8 cellular contexts compared by ENCODE assay signal in genomic region chr15:75758071-75758872, GRCh38. TPM values are rescaled to one million over a fixed set of nuclear protein-coding genes. Genes with fewer than 3 reads are reported as not detected.
DNase-seq lines count a peak whose midpoint lies in the region; ATAC-seq and TF ChIP-seq lines count a peak whose summit lies in the region.

No MANE protein-coding gene starts in this region.

- H3K27ac ChIP-seq in SK-N-MC (no peak overlapping the region), thyroid gland (peak overlapping the region; percentile 16 to 64 (median 53))

- peak in 2 of 6 experiments; percentile 29 to 48 for TF ChIP-seq CTCF in thyroid gland (IDR thresholded peaks at IDR 0.05)

- DNase-seq in DMS 273 treated with DMSO at 0.1 percent for 48 hours (lab: John Stamatoyannopoulos, UW) (peak; percentile 70), M059J (ENCODE audit: low read depth) (peak; percentile 90), SK-N-MC (ENCODE audit: low read depth, low spot score) (no peak), glomerular visceral epithelial cell (ENCODE audit: extremely low spot score) (peak; percentile 89), occipital lobe (lab: John Stamatoyannopoulos, UW) (peak; percentile 84), thyroid gland (peak; percentile 92)
- DNase-seq in activated naive CD4-positive, alpha-beta T cell treated with anti-CD3 and anti-CD28 coated beads, Interleukin-2, amount 50 U/mL, for 72 hours (ENCODE audit: low spot score in 2 of 2) = peak; percentile 69 to 85

- H3K4me3 ChIP-seq in SK-N-MC (peak overlapping the region; percentile 55), thyroid gland (replicated peaks in 1 of 3) (peak overlapping the region; percentile 1 to 51 (median 43))

- H3K4me1 ChIP-seq in thyroid gland = peaks cover 6 to 8% of the 10 kb centered on the region in 2 donors

- intact Hi-C loops in thyroid gland (cut with DNase I) = no loop called here

- peak overlapping the region; percentile 20 for H3K9ac ChIP-seq in SK-N-MC (ENCODE audit: insufficient read length)

- peak; percentile 81 for ATAC-seq in GM21717 (IDR thresholded peaks at IDR 0.05; ENCODE audit: unreplicated experiment)
- peak; percentile 91 to 94 for ATAC-seq in activated naive CD4-positive, alpha-beta T cell treated with anti-CD3 and anti-CD28 coated beads, Interleukin-2, amount 50 U/mL, for 72 hours

- peak in 1 of 2 donors; percentile 40 for TF ChIP-seq POLR2A in thyroid gland (IDR thresholded peaks at IDR 0.05)

- H3K9me3 Mint-ChIP-seq in activated naive CD4-positive, alpha-beta T cell treated with anti-CD3 and anti-CD28 coated beads, Interleukin-2, amount 50 U/mL, for 72 hours = no peaks in the 10 kb centered on the region

- H3K9me3 ChIP-seq in SK-N-MC (ENCODE audit: low read depth, low read length) (no peaks in the 10 kb centered on the region), thyroid gland (no peaks in the 10 kb centered on the region)

- 6 to 8% methylated on average over 27 to 32 of the region's 35 CpGs for WGBS in thyroid gland, 2 donors

- peaks cover 0 to 5% of the 10 kb centered on the region in 2 donors for H3K36me3 Mint-ChIP-seq in activated naive CD4-positive, alpha-beta T cell treated with anti-CD3 and anti-CD28 coated beads, Interleukin-2, amount 50 U/mL, for 72 hours

- H3K27ac Mint-ChIP-seq in activated naive CD4-positive, alpha-beta T cell treated with anti-CD3 and anti-CD28 coated beads, Interleukin-2, amount 50 U/mL, for 72 hours = peak overlapping the region; percentile 90 to 93

- H3K36me3 ChIP-seq in SK-N-MC (ENCODE audit: insufficient read depth, low read length) = no peaks in the 10 kb centered on the region
- no peaks in the 10 kb centered on the region for H3K36me3 ChIP-seq in thyroid gland

- H3K27me3 ChIP-seq in thyroid gland = no peaks in the 10 kb centered on the region

RNA-seq across cellular contexts. Expression of gene CSPG4, which starts 45.6 kb away (rescaled TPM):
- 3.4 and 8.2 TPM in 2 replicates for total RNA-seq in M059J (2014; rRNA removed; shearing (Covaris generic))
- total RNA-seq in activated naive CD4-positive, alpha-beta T cell treated with anti-CD3 and anti-CD28 coated beads, Interleukin-2, amount 50 U/mL, for 72 hours = not detected
- total RNA-seq in occipital lobe (5.5 TPM), thyroid gland (10 to 100 TPM in 1 of 4 donors, 1 to 10 TPM in 3; 2.4 to 10.5 (median 3.2) TPM)
